ENCODE assay signal across 10 cellular contexts in genomic region chr11:122851366-122852011, GRCh38. TPM values are rescaled to one million over a fixed set of nuclear protein-coding genes. Genes with fewer than 3 reads are reported as not detected.
DNase-seq lines count a peak whose midpoint lies in the region; ATAC-seq and TF ChIP-seq lines count a peak whose summit lies in the region.
"Had no signal": no experiment of that assay in that cellular context is flagged by ENCODE, and none has a peak within 500 bp of the region (broad histone marks: within the 10 kb centered on the region; RNA-seq: fewer than 3 reads in every experiment).

No MANE protein-coding gene starts in this region.

- H3K9me3 Mint-ChIP-seq in activated CD8-positive, alpha-beta T cell treated with anti-CD3 and anti-CD28 coated beads for 36 hours, result no peaks in the 10 kb centered on the region
- H3K9me3 Mint-ChIP-seq in stimulated activated memory B cell treated with anti-CD40 and anti-IgM and Interleukin-4, amounts not matched to agents 10 μg/mL and 1 μg/mL and 100 μg/mL, for 72 hours, result no peaks in the 10 kb centered on the region

- H3K4me3 Mint-ChIP-seq in activated CD8-positive, alpha-beta T cell treated with anti-CD3 and anti-CD28 coated beads for 36 hours, result peak overlapping the region; percentile 65
- peak overlapping the region; percentile 71 for H3K4me3 Mint-ChIP-seq in stimulated activated memory B cell treated with anti-CD40 and anti-IgM and Interleukin-4, amounts not matched to agents 10 μg/mL and 1 μg/mL and 100 μg/mL, for 72 hours

- peak overlapping the region; percentile 92 for H3K27ac Mint-ChIP-seq in activated CD8-positive, alpha-beta T cell treated with anti-CD3 and anti-CD28 coated beads for 36 hours
- H3K27ac Mint-ChIP-seq in stimulated activated memory B cell treated with anti-CD40 and anti-IgM and Interleukin-4, amounts not matched to agents 10 μg/mL and 1 μg/mL and 100 μg/mL, for 72 hours, result peak overlapping the region; percentile 70

- no peak overlapping the region for H2AFZ ChIP-seq in osteoblast (ENCODE audit: low read length)

- 71 to 77% (median 73%) methylated on average over 12 of the region's 12 CpGs for WGBS in psoas muscle, 3 donors

- no peaks in the 10 kb centered on the region for H3K36me3 ChIP-seq in osteoblast (ENCODE audit: insufficient read depth, low read length)
- no peaks in the 10 kb centered on the region for H3K36me3 ChIP-seq in psoas muscle (ENCODE audit: insufficient read depth in 1 of 2, low read depth in 1 of 2)
- H3K36me3 ChIP-seq: gastrocnemius medialis had no signal

- H3K79me2 ChIP-seq in osteoblast (ENCODE audit: insufficient read depth, low read length), result no peaks in the 10 kb centered on the region

- DNase-seq in activated gamma-delta T cell treated with Interleukin-2 at 50 U/mL for 16 hours (peak; percentile 11), activated gamma-delta T cell (lab: John Stamatoyannopoulos, UW) (no peak), NCI-H510A (lab: John Stamatoyannopoulos, UW) (no peak), osteoblast (ENCODE audit: insufficient read length, low spot score, missing footprints) (no peak), psoas muscle (no peak)
- peak; percentile 54 for DNase-seq in activated CD8-positive, alpha-beta T cell treated with anti-CD3 and anti-CD28 coated beads for 36 hours
- DNase-seq: gastrocnemius medialis had no signal

- no peaks in the 10 kb centered on the region for H3K27me3 Mint-ChIP-seq in activated CD8-positive, alpha-beta T cell treated with anti-CD3 and anti-CD28 coated beads for 36 hours
- no peaks in the 10 kb centered on the region for H3K27me3 Mint-ChIP-seq in stimulated activated memory B cell treated with anti-CD40 and anti-IgM and Interleukin-4, amounts not matched to agents 10 μg/mL and 1 μg/mL and 100 μg/mL, for 72 hours

- no peaks in the 10 kb centered on the region for H3K9me3 ChIP-seq in osteoblast (ENCODE audit: low read depth, low read length)
- H3K9me3 ChIP-seq in psoas muscle, result no peaks in the 10 kb centered on the region
- H3K9me3 ChIP-seq: gastrocnemius medialis had no signal

- H3K27me3 ChIP-seq in osteoblast (ENCODE audit: insufficient read depth, low read length) (no peaks in the 10 kb centered on the region), psoas muscle (ENCODE audit: insufficient read depth in 3 of 3, low read length in 2 of 3) (no peaks in the 10 kb centered on the region)
- H3K27me3 ChIP-seq: gastrocnemius medialis had no signal

- peaks cover 81% of the 10 kb centered on the region for H3K4me1 Mint-ChIP-seq in activated CD8-positive, alpha-beta T cell treated with anti-CD3 and anti-CD28 coated beads for 36 hours (ENCODE audit: low read depth)
- peaks cover 46% of the 10 kb centered on the region for H3K4me1 Mint-ChIP-seq in stimulated activated memory B cell treated with anti-CD40 and anti-IgM and Interleukin-4, amounts not matched to agents 10 μg/mL and 1 μg/mL and 100 μg/mL, for 72 hours

- H3K4me2 ChIP-seq in osteoblast (ENCODE audit: insufficient read depth, low read length), result no peak overlapping the region

- POLR2A ChIA-PET in activated CD8-positive, alpha-beta T cell treated with anti-CD3 and anti-CD28 coated beads for 36 hours (lab: Charles Lee), result interaction anchor here (1.0 to 7.5 kb wide), 8 partner anchors 8 to 210 kb away, joined by 4 to 61 read pairs (median 12); partner anchors contain the start of genes CRTAM and HSPA8

- TF ChIP-seq CTCF in activated CD8-positive, alpha-beta T cell treated with anti-CD3 and anti-CD28 coated beads for 36 hours (IDR thresholded peaks at IDR 0.05), result no peak
- TF ChIP-seq CTCF in osteoblast (IDR thresholded peaks at IDR 0.05; ENCODE audit: extremely low read depth, low read depth, low read length) (no peak), psoas muscle (IDR thresholded peaks at IDR 0.05) (no peak)

- H4K20me1 ChIP-seq in osteoblast (ENCODE audit: insufficient read depth, low read length), result no peaks in the 10 kb centered on the region

- H3K4me1 ChIP-seq in osteoblast (ENCODE audit: insufficient read depth, low read length), result peaks cover 22% of the 10 kb centered on the region
- H3K4me1 ChIP-seq in psoas muscle, result no peaks in the 10 kb centered on the region
- H3K4me1 ChIP-seq: gastrocnemius medialis had no signal

- intact Hi-C loops in activated CD8-positive, alpha-beta T cell treated with anti-CD3 and anti-CD28 coated beads for 36 hours (cut with micrococcal nuclease), result loop anchor here (2.0 to 10.0 kb wide), 5 partner anchors 39 to 219 kb away; no protein-coding TSS in a partner anchor
- intact Hi-C loops in psoas muscle (cut with DNase I), result loop anchor here (2.0 to 5.0 kb wide), 3 partner anchors 54 to 271 kb away; no protein-coding TSS in a partner anchor

- H3K4me3 ChIP-seq in osteoblast (ENCODE audit: insufficient read depth, low read length) (no peak overlapping the region), psoas muscle (no peak overlapping the region)
- H3K4me3 ChIP-seq: gastrocnemius medialis had no signal

- CTCF ChIA-PET in activated CD8-positive, alpha-beta T cell treated with anti-CD3 and anti-CD28 coated beads for 36 hours (lab: Charles Lee), result interaction anchor here (1.1 to 11.0 kb wide), 22 partner anchors 9 to 271 kb away, joined by 3 to 352 read pairs (median 7); partner anchors contain the start of gene CRTAM

- H3K36me3 Mint-ChIP-seq in activated CD8-positive, alpha-beta T cell treated with anti-CD3 and anti-CD28 coated beads for 36 hours (ENCODE audit: low read depth), result peaks cover 47% of the 10 kb centered on the region
- H3K36me3 Mint-ChIP-seq in stimulated activated memory B cell treated with anti-CD40 and anti-IgM and Interleukin-4, amounts not matched to agents 10 μg/mL and 1 μg/mL and 100 μg/mL, for 72 hours, result no peaks in the 10 kb centered on the region

- ATAC-seq in HG03025 (IDR thresholded peaks at IDR 0.05; ENCODE audit: low FRiP score, unreplicated experiment) (peak; percentile 70), psoas muscle (no peak)
- ATAC-seq in activated CD8-positive, alpha-beta T cell treated with anti-CD3 and anti-CD28 coated beads for 36 hours, result peak; percentile 37
- ATAC-seq in stimulated activated memory B cell treated with anti-CD40 and anti-IgM and Interleukin-4, amounts not matched to agents 10 μg/mL and 1 μg/mL and 100 μg/mL, for 72 hours, result peak; percentile 89
- ATAC-seq: gastrocnemius medialis had no signal

- no peak overlapping the region for H3K27ac ChIP-seq in osteoblast (ENCODE audit: low read depth, low read length)
- H3K27ac ChIP-seq in psoas muscle, result no peak overlapping the region
- H3K27ac ChIP-seq: gastrocnemius medialis had no signal

RNA-seq across cellular contexts. Expression of gene CRTAM, which starts 13.2 kb away (rescaled TPM):
- 10 to 100 TPM; 21.1 to 21.5 TPM for total RNA-seq in activated CD8-positive, alpha-beta T cell treated with anti-CD3 and anti-CD28 coated beads for 36 hours
- total RNA-seq in osteoblast, result 0.59 and 1.1 TPM in 2 replicates
- total RNA-seq in psoas muscle, result under 1 TPM in 2 of 4 donors, not detected in 2; 0.10 to 0.42 TPM
- polyA plus RNA-seq in psoas muscle, result under 1 TPM in 2 of 3 donors, not detected in 1; 0.60 to 0.64 TPM
- polyA plus RNA-seq: BJ had no signal

RNA-seq across cellular contexts. Expression of gene JHY, which starts 31.1 kb away (rescaled TPM):
- total RNA-seq in activated CD8-positive, alpha-beta T cell treated with anti-CD3 and anti-CD28 coated beads for 36 hours, result 1 to 10 TPM; 1.3 to 1.8 TPM
- total RNA-seq in osteoblast (11.8 and 12.7 TPM in 2 replicates), psoas muscle (under 1 TPM; 0.15 to 0.97 (median 0.33) TPM)
- polyA plus RNA-seq in psoas muscle, result under 1 TPM; 0.11 to 0.19 (median 0.16) TPM

Comparison
In these comparisons a context has a peak if more than half of its experiments do, and no peak if none do; other contexts are left out.
1. DNase-seq: peak in activated gamma-delta T cell treated with Interleukin-2 at 50 U/mL for 16 hours (single experiment) and activated CD8-positive, alpha-beta T cell treated with anti-CD3 and anti-CD28 coated beads for 36 hours (single experiment); none in activated gamma-delta T cell (single experiment), NCI-H510A (single experiment), osteoblast (single experiment) and psoas muscle (0 of 2).
2. ATAC-seq: peak in HG03025 (single experiment), activated CD8-positive, alpha-beta T cell treated with anti-CD3 and anti-CD28 coated beads for 36 hours (single experiment) and stimulated activated memory B cell treated with anti-CD40 and anti-IgM and Interleukin-4, amounts not matched to agents 10 μg/mL and 1 μg/mL and 100 μg/mL, for 72 hours (single experiment); none in psoas muscle (0 of 4).
3. RNA of gene CRTAM, which starts 13.2 kb away (total RNA-seq): 21.1 to 21.5 TPM in activated CD8-positive, alpha-beta T cell treated with anti-CD3 and anti-CD28 coated beads for 36 hours; 0.59 to 1.1 TPM in osteoblast and 0.10 to 0.42 TPM in psoas muscle; every median in the first group is over 10 times any median in the second.